ENCODE assay signal across 8 cellular contexts in genomic region chrX:107825698-107826285, GRCh38. TPM values are rescaled to one million over a fixed set of nuclear protein-coding genes. Genes with fewer than 3 reads are reported as not detected.
DNase-seq lines count a peak whose midpoint lies in the region; ATAC-seq and TF ChIP-seq lines count a peak whose summit lies in the region.

TSS of gene MID2 (plus strand) at chrX:107825866. CDS start at chrX:107826427, 561 bp downstream.

- no peak within 1 kb of the TSS for H2AFZ ChIP-seq in GM23338

- H3K4me3 ChIP-seq in GM23338, result peak within 1 kb of the TSS; percentile 58

- no peak for TF ChIP-seq CTCF in GM23338 (conservative IDR thresholded peaks at IDR 0.05; ENCODE audit: low read depth in 2 of 2)
- TF ChIP-seq CTCF in endothelial cell (IDR thresholded peaks at IDR 0.05; ENCODE audit: unreplicated experiment), result no peak

- H3K36me3 Mint-ChIP-seq in GM23338 (ENCODE audit: low read depth) (no peaks in the 10 kb centered on the region), endothelial cell (ENCODE audit: low read depth, unreplicated experiment) (no peaks in the 10 kb centered on the region)
- H3K36me3 Mint-ChIP-seq in stimulated activated naive B cell treated with anti-CD40 and anti-IgM and Interleukin-4, amounts not matched to agents 10 μg/mL and 1 μg/mL and 100 μg/mL, for 72 hours, result no peaks in the 10 kb centered on the region

- H3K27ac Mint-ChIP-seq in GM23338, result no peak within 1 kb of the TSS
- no peak within 1 kb of the TSS for H3K27ac Mint-ChIP-seq in endothelial cell (ENCODE audit: unreplicated experiment)
- peak within 1 kb of the TSS; percentile 68 for H3K27ac Mint-ChIP-seq in stimulated activated naive B cell treated with anti-CD40 and anti-IgM and Interleukin-4, amounts not matched to agents 10 μg/mL and 1 μg/mL and 100 μg/mL, for 72 hours

- H3K9me3 Mint-ChIP-seq in GM23338, result no peaks in the 10 kb centered on the region; the same call in 2 of the 3 replicates
- no peaks in the 10 kb centered on the region for H3K9me3 Mint-ChIP-seq in endothelial cell (ENCODE audit: unreplicated experiment)
- no peaks in the 10 kb centered on the region for H3K9me3 Mint-ChIP-seq in stimulated activated naive B cell treated with anti-CD40 and anti-IgM and Interleukin-4, amounts not matched to agents 10 μg/mL and 1 μg/mL and 100 μg/mL, for 72 hours

- peak within 1 kb of the TSS; percentile 71 for H3K4me3 Mint-ChIP-seq in GM23338
- peak within 1 kb of the TSS; percentile 72 for H3K4me3 Mint-ChIP-seq in endothelial cell (ENCODE audit: unreplicated experiment)
- H3K4me3 Mint-ChIP-seq in stimulated activated naive B cell treated with anti-CD40 and anti-IgM and Interleukin-4, amounts not matched to agents 10 μg/mL and 1 μg/mL and 100 μg/mL, for 72 hours, result peak within 1 kb of the TSS; percentile 83 to 87

- peaks cover 23% of the 10 kb centered on the region for H3K27me3 Mint-ChIP-seq in GM23338 (ENCODE audit: insufficient read depth, low read depth, poor library complexity)
- peaks cover 1% of the 10 kb centered on the region for H3K27me3 Mint-ChIP-seq in endothelial cell (ENCODE audit: unreplicated experiment)
- peaks cover 31 to 40% of the 10 kb centered on the region in 2 donors for H3K27me3 Mint-ChIP-seq in stimulated activated naive B cell treated with anti-CD40 and anti-IgM and Interleukin-4, amounts not matched to agents 10 μg/mL and 1 μg/mL and 100 μg/mL, for 72 hours

- peak; percentile 76 for ATAC-seq in GM23338
- peak; percentile 68 for ATAC-seq in stimulated activated naive B cell treated with anti-CD40 and anti-IgM and Interleukin-4, amounts not matched to agents 10 μg/mL and 1 μg/mL and 100 μg/mL, for 72 hours (replicated peaks)

- H3K36me3 ChIP-seq in GM23338 (ENCODE audit: insufficient read depth), result no peaks in the 10 kb centered on the region

- H3K4me1 ChIP-seq in GM23338 (ENCODE audit: insufficient read depth), result no peaks in the 10 kb centered on the region

- no peaks in the 10 kb centered on the region for H3F3A ChIP-seq in GM23338 (replicated peaks; ENCODE audit: low read depth)

- no peaks in the 10 kb centered on the region for H3K9me2 ChIP-seq in GM23338 (ENCODE audit: insufficient read depth)

- H3K27ac ChIP-seq in GM23338 (ENCODE audit: low read depth), result no peak within 1 kb of the TSS

- H4K20me1 ChIP-seq in GM23338 (replicated peaks; ENCODE audit: insufficient read depth), result no peaks in the 10 kb centered on the region

- DNase-seq in COR-L47 (lab: John Stamatoyannopoulos, UW) (peak; percentile 30), GM23338 (ENCODE audit: low spot score) (peak; percentile 69), NCI-H1436 treated with DMSO at 0.1 percent for 48 hours (lab: John Stamatoyannopoulos, UW) (peak; percentile 7), endothelial cell (ENCODE audit: low spot score) (peak; percentile 21), mucosa of gallbladder (ENCODE audit: low spot score) (peak; percentile 60), UCSD-AML1 (lab: John Stamatoyannopoulos, UW; ENCODE audit: unreplicated experiment) (no peak)
- peak; percentile 7 to 25 (median 9) for DNase-seq in activated CD8-positive, alpha-beta memory T cell treated with anti-CD3 and anti-CD28 coated beads for 48 hours (ENCODE audit: low read depth in 2 of 3, low spot score in 2 of 3)
- peak; percentile 4 for DNase-seq in stimulated activated naive B cell treated with anti-CD40 and anti-IgM and Interleukin-4, amounts not matched to agents 10 μg/mL and 1 μg/mL and 100 μg/mL, for 72 hours

- H3K4me2 ChIP-seq in GM23338, result peak within 1 kb of the TSS; percentile 80

- H3K4me1 Mint-ChIP-seq in GM23338 (peaks cover 13% of the 10 kb centered on the region; the same call in 2 of the 3 replicates), endothelial cell (ENCODE audit: unreplicated experiment) (peaks cover 11% of the 10 kb centered on the region)
- peaks cover 6 to 18% of the 10 kb centered on the region in 2 donors for H3K4me1 Mint-ChIP-seq in stimulated activated naive B cell treated with anti-CD40 and anti-IgM and Interleukin-4, amounts not matched to agents 10 μg/mL and 1 μg/mL and 100 μg/mL, for 72 hours

- peaks cover 43% of the 10 kb centered on the region for H3K27me3 ChIP-seq in GM23338 (ENCODE audit: insufficient read depth)

- no peaks in the 10 kb centered on the region for H3K79me2 ChIP-seq in GM23338 (replicated peaks; ENCODE audit: insufficient read depth)

TF ChIP-seq in GM23338, 12 proteins besides CTCF, POLR2A, EP300 and RAD21 (continues in another document):
- TF ChIP-seq JUNB (IDR thresholded peaks at IDR 0.05; ENCODE audit: unreplicated experiment), result no peak
- no peak for TF ChIP-seq ZNF114 (CRISPR knock-in tag; IDR thresholded peaks at IDR 0.05)
- no peak for TF ChIP-seq STAT1 (IDR thresholded peaks at IDR 0.05; ENCODE audit: unreplicated experiment)
- TF ChIP-seq REST (IDR thresholded peaks at IDR 0.05; ENCODE audit: unreplicated experiment), result no peak
- TF ChIP-seq EZH2 (IDR thresholded peaks at IDR 0.05; ENCODE audit: low read depth, unreplicated experiment), result no peak
- no peak for TF ChIP-seq ZNF331 (CRISPR knock-in tag; IDR thresholded peaks at IDR 0.05; ENCODE audit: low read depth)
- no peak for TF ChIP-seq ETS1 (IDR thresholded peaks at IDR 0.05)
- no peak for TF ChIP-seq EZH2phosphoT487 (IDR thresholded peaks at IDR 0.05; ENCODE audit: unreplicated experiment)
- TF ChIP-seq CREB1 (CRISPR knock-in tag; IDR thresholded peaks at IDR 0.05; ENCODE audit: low read depth), result no peak
- no peak for TF ChIP-seq POLR2AphosphoS5 (IDR thresholded peaks at IDR 0.05; ENCODE audit: low read depth)

RNA-seq across cellular contexts. Expression of gene MID2, which starts in this region (rescaled TPM):
- total RNA-seq in GM23338 (2014; rRNA removed; shearing (Covaris generic)), result 2.1 and 3.0 TPM in 2 replicates
- polyA plus RNA-seq in GM23338 (2016; fragmentation: Nextera tagmentation; extraction: Ambion mirVana), result 0.31 and 0.84 TPM in 2 replicates
- 7.2 TPM for total RNA-seq in endothelial cell (ENCODE audit: unreplicated experiment)
- total RNA-seq in mucosa of gallbladder, result 20.9 TPM
